Comparison of ENCODE assay signal across 3 cellular contexts in genomic region chr17:38598536-38598935, GRCh38.
TF ChIP-seq lines count a peak whose summit lies in the region.

No MANE protein-coding gene starts in this region.

TF ChIP-seq in HEK293, 187 proteins besides CTCF, POLR2A, EP300 and RAD21 (continued from another document and continues in another):
- TF ChIP-seq PRDM2 (tag by site-specific recombination; IDR thresholded peaks at IDR 0.05; ENCODE audit: borderline replicate concordance) (peak; percentile 31; the same call in 1 of the 2 replicates), ZNF416 (tag by site-specific recombination; IDR thresholded peaks at IDR 0.05) (no peak), HIC1 (tag by site-specific recombination; IDR thresholded peaks at IDR 0.05) (no peak), ZNF214 (tag by site-specific recombination; IDR thresholded peaks at IDR 0.05; ENCODE audit: borderline replicate concordance) (no peak), ZBTB20 (tag by site-specific recombination; IDR thresholded peaks at IDR 0.05) (peak; percentile 66), ZNF600 (tag by site-specific recombination; IDR thresholded peaks at IDR 0.05) (peak; percentile 38; the same call in 1 of the 2 replicates)

TF ChIP-seq in K562, 482 proteins besides CTCF, POLR2A, EP300 and RAD21 (continued from another document and continues in another):
- TF ChIP-seq, protein P1, sequence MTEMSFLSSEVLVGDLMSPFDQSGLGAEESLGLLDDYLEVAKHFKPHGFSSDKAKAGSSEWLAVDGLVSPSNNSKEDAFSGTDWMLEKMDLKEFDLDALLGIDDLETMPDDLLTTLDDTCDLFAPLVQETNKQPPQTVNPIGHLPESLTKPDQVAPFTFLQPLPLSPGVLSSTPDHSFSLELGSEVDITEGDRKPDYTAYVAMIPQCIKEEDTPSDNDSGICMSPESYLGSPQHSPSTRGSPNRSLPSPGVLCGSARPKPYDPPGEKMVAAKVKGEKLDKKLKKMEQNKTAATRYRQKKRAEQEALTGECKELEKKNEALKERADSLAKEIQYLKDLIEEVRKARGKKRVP (CRISPR knock-in tag; IDR thresholded peaks at IDR 0.05), result no peak
- TF ChIP-seq, protein P2, sequence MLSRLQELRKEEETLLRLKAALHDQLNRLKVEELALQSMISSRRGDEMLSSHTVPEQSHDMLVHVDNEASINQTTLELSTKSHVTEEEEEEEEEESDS (CRISPR knock-in tag; IDR thresholded peaks at IDR 0.05), result no peak
- TF ChIP-seq CREB3L1 (IDR thresholded peaks at IDR 0.05; ENCODE audit: borderline replicate concordance, low read depth), result no peak
- TF ChIP-seq, protein P3, sequence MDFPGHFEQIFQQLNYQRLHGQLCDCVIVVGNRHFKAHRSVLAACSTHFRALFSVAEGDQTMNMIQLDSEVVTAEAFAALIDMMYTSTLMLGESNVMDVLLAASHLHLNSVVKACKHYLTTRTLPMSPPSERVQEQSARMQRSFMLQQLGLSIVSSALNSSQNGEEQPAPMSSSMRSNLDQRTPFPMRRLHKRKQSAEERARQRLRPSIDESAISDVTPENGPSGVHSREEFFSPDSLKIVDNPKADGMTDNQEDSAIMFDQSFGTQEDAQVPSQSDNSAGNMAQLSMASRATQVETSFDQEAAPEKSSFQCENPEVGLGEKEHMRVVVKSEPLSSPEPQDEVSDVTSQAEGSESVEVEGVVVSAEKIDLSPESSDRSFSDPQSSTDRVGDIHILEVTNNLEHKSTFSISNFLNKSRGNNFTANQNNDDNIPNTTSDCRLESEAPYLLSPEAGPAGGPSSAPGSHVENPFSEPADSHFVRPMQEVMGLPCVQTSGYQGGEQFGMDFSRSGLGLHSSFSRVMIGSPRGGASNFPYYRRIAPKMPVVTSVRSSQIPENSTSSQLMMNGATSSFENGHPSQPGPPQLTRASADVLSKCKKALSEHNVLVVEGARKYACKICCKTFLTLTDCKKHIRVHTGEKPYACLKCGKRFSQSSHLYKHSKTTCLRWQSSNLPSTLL (IDR thresholded peaks at IDR 0.05), result no peak
- 0 out of 2 replicates have a peak, but pooled peaks have one; percentile 58 for TF ChIP-seq TARDBP (IDR thresholded peaks at IDR 0.05)
- no peak for TF ChIP-seq NCOA2 (IDR thresholded peaks at IDR 0.05; ENCODE audit: partially characterized antibody in 2 of 2)
- TF ChIP-seq GTF2A2 (tag; IDR thresholded peaks at IDR 0.05), result no peak
- no peak for TF ChIP-seq KLF1 (tag; IDR thresholded peaks at IDR 0.05)
- peak in 1 of 2 experiments; percentile 54; a peak in 1 of 4 replicates for TF ChIP-seq TBL1XR1 (IDR thresholded peaks at IDR 0.05; ENCODE audit: low read length in 2 of 2)
- TF ChIP-seq HCFC1 (IDR thresholded peaks at IDR 0.05; ENCODE audit: low read depth, low read length), result peak; percentile 48
- TF ChIP-seq HOXB6 (CRISPR knock-in tag; IDR thresholded peaks at IDR 0.05; ENCODE audit: borderline replicate concordance), result no peak
- TF ChIP-seq MYC (IDR thresholded peaks at IDR 0.05; ENCODE audit: low read depth, low read length), result peak; percentile 40; the same call in 1 of the 2 replicates
- TF ChIP-seq MYC (CRISPR knock-in tag; IDR thresholded peaks at IDR 0.05; ENCODE audit: borderline replicate concordance, low read depth), result no peak
- TF ChIP-seq RB1 (IDR thresholded peaks at IDR 0.05; ENCODE audit: low read depth), result peak; percentile 80; the same call in 1 of the 2 replicates
- TF ChIP-seq SMARCB1 (IDR thresholded peaks at IDR 0.05; ENCODE audit: insufficient read length, low read depth), result no peak
- TF ChIP-seq, protein P4, sequence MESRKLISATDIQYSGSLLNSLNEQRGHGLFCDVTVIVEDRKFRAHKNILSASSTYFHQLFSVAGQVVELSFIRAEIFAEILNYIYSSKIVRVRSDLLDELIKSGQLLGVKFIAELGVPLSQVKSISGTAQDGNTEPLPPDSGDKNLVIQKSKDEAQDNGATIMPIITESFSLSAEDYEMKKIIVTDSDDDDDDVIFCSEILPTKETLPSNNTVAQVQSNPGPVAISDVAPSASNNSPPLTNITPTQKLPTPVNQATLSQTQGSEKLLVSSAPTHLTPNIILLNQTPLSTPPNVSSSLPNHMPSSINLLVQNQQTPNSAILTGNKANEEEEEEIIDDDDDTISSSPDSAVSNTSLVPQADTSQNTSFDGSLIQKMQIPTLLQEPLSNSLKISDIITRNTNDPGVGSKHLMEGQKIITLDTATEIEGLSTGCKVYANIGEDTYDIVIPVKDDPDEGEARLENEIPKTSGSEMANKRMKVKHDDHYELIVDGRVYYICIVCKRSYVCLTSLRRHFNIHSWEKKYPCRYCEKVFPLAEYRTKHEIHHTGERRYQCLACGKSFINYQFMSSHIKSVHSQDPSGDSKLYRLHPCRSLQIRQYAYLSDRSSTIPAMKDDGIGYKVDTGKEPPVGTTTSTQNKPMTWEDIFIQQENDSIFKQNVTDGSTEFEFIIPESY (CRISPR knock-in tag; IDR thresholded peaks at IDR 0.05), result no peak
- TF ChIP-seq, protein P5, sequence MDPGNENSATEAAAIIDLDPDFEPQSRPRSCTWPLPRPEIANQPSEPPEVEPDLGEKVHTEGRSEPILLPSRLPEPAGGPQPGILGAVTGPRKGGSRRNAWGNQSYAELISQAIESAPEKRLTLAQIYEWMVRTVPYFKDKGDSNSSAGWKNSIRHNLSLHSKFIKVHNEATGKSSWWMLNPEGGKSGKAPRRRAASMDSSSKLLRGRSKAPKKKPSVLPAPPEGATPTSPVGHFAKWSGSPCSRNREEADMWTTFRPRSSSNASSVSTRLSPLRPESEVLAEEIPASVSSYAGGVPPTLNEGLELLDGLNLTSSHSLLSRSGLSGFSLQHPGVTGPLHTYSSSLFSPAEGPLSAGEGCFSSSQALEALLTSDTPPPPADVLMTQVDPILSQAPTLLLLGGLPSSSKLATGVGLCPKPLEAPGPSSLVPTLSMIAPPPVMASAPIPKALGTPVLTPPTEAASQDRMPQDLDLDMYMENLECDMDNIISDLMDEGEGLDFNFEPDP (CRISPR knock-in tag; IDR thresholded peaks at IDR 0.05), result no peak
- TF ChIP-seq MAX (CRISPR knock-in tag; IDR thresholded peaks at IDR 0.05), result peak; percentile 37; the same call in 1 of the 2 replicates
- peak; percentile 78; the same call in 1 of the 2 replicates for TF ChIP-seq CTBP1 (IDR thresholded peaks at IDR 0.05; ENCODE audit: borderline replicate concordance)
- TF ChIP-seq PHF20 (IDR thresholded peaks at IDR 0.05; ENCODE audit: partially characterized antibody), result peak; percentile 13
- TF ChIP-seq MED1 (CRISPR knock-in tag; IDR thresholded peaks at IDR 0.05; ENCODE audit: borderline replicate concordance), result no peak
- TF ChIP-seq ZFP1 (CRISPR knock-in tag; IDR thresholded peaks at IDR 0.05), result no peak

TF ChIP-seq in HepG2, 621 proteins besides CTCF, POLR2A, EP300 and RAD21 (continued from another document):
- TF ChIP-seq, protein P6, sequence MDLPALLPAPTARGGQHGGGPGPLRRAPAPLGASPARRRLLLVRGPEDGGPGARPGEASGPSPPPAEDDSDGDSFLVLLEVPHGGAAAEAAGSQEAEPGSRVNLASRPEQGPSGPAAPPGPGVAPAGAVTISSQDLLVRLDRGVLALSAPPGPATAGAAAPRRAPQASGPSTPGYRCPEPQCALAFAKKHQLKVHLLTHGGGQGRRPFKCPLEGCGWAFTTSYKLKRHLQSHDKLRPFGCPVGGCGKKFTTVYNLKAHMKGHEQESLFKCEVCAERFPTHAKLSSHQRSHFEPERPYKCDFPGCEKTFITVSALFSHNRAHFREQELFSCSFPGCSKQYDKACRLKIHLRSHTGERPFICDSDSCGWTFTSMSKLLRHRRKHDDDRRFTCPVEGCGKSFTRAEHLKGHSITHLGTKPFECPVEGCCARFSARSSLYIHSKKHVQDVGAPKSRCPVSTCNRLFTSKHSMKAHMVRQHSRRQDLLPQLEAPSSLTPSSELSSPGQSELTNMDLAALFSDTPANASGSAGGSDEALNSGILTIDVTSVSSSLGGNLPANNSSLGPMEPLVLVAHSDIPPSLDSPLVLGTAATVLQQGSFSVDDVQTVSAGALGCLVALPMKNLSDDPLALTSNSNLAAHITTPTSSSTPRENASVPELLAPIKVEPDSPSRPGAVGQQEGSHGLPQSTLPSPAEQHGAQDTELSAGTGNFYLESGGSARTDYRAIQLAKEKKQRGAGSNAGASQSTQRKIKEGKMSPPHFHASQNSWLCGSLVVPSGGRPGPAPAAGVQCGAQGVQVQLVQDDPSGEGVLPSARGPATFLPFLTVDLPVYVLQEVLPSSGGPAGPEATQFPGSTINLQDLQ (CRISPR knock-in tag; IDR thresholded peaks at IDR 0.05), result no peak
- TF ChIP-seq, protein P7, sequence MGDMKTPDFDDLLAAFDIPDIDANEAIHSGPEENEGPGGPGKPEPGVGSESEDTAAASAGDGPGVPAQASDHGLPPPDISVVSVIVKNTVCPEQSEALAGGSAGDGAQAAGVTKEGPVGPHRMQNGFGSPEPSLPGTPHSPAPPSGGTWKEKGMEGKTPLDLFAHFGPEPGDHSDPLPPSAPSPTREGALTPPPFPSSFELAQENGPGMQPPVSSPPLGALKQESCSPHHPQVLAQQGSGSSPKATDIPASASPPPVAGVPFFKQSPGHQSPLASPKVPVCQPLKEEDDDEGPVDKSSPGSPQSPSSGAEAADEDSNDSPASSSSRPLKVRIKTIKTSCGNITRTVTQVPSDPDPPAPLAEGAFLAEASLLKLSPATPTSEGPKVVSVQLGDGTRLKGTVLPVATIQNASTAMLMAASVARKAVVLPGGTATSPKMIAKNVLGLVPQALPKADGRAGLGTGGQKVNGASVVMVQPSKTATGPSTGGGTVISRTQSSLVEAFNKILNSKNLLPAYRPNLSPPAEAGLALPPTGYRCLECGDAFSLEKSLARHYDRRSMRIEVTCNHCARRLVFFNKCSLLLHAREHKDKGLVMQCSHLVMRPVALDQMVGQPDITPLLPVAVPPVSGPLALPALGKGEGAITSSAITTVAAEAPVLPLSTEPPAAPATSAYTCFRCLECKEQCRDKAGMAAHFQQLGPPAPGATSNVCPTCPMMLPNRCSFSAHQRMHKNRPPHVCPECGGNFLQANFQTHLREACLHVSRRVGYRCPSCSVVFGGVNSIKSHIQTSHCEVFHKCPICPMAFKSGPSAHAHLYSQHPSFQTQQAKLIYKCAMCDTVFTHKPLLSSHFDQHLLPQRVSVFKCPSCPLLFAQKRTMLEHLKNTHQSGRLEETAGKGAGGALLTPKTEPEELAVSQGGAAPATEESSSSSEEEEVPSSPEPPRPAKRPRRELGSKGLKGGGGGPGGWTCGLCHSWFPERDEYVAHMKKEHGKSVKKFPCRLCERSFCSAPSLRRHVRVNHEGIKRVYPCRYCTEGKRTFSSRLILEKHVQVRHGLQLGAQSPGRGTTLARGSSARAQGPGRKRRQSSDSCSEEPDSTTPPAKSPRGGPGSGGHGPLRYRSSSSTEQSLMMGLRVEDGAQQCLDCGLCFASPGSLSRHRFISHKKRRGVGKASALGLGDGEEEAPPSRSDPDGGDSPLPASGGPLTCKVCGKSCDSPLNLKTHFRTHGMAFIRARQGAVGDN (CRISPR knock-in tag; IDR thresholded peaks at IDR 0.05), result peak; percentile 34
- TF ChIP-seq SP1 (IDR thresholded peaks at IDR 0.05) (no peak), SP1 (CRISPR knock-in tag; IDR thresholded peaks at IDR 0.05) (peak; percentile 35; the same call in 1 of the 2 replicates), KDM6A (CRISPR knock-in tag; IDR thresholded peaks at IDR 0.05; ENCODE audit: low read depth) (no peak)
